1 cellular context compared by ENCODE assay signal in the genomic region with DNA sequence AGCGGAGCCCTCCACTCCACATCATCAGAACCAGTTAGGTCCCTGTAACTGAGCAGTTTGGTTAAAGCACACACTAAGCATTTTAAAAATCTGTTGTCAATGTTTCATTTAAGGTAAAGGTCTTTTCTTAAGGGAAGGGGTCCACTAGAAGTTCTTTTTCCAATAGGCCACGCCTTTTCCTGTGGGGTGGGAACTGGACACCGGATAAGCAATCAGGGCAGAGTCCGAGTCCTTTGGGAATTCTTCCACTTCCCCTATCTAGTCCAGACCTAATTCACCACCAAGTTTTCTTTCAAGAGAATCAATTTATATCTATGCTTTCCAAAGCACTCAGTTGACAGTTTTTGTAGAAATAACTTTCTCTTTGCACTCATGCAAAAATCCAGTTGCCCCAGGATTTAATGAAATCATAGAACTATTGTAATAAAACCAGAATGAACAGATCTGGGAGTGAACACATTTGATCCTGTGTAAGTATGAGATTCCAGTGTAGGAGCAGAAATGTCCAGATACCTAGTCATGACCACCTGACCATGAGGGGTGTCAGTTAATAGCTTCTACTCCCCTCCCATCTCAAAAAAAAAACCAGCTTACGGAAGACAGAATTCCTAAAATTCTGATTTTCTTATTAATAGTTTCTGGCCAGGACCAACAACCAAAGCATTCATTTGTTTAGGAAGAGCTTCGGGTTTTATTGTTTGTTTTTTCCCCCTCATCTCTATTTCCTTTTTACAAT.
TF ChIP-seq lines count a peak whose summit lies in the region.

No MANE protein-coding gene starts in this region.

TF ChIP-seq in IMR-90, 13 proteins besides CTCF, POLR2A, EP300 and RAD21:
- no peak for TF ChIP-seq SMC3 (IDR thresholded peaks at IDR 0.05; ENCODE audit: low read depth, low read length)
- TF ChIP-seq, protein P1, sequence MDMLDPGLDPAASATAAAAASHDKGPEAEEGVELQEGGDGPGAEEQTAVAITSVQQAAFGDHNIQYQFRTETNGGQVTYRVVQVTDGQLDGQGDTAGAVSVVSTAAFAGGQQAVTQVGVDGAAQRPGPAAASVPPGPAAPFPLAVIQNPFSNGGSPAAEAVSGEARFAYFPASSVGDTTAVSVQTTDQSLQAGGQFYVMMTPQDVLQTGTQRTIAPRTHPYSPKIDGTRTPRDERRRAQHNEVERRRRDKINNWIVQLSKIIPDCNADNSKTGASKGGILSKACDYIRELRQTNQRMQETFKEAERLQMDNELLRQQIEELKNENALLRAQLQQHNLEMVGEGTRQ (IDR thresholded peaks at IDR 0.05; ENCODE audit: low read depth, low read length) = no peak
